In the genomic region with DNA sequence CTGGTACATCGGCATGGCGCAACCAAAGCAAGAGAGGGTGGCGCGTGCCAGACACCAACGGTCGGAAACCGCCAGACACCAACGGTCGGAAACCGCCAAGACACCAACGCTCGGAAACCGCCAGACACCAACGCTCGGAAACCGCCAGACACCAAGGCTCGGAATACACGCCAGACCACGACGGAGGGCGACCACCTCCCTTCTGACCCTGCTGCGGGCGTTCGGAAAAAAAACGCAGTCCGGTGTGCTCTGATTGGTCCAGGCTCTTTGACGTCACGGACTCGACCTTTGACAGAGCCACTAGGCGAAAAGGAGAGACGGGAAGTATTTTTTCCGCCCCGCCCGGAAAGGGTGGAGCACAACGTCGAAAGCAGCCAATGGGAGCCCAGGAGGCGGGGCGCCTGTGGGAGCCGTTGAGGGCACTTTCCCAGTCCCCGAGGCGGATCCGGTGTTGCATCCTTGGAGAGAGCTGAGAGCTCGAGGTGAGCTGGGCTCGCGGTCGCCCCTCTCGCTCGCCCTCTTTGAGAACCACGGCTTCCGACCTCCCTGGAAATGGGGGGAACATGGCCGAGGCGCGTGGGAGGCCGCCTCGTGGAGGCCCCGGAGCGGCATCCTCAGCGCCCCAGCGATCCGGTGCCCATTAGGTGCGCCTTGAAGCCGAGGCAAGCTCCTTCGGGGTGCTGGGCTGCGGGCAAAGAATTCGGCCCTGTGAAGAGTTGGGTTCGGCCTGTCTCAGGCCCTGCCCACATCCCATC, we compare ENCODE assay signal across 8 cellular contexts. TPM values are rescaled to one million over a fixed set of nuclear protein-coding genes. Genes with fewer than 3 reads are reported as not detected.
DNase-seq lines count a peak whose midpoint lies in the region; ATAC-seq and TF ChIP-seq lines count a peak whose summit lies in the region.
"Not testable (repeated sequence)": the region's sequence is repeated elsewhere in the genome, so short reads cannot be mapped to it uniquely, and the experiment has no call there.

No MANE protein-coding gene starts in this region.

- H3K9me3 Mint-ChIP-seq in activated T-helper 2 cell treated with anti-CD3 and anti-CD28 coated beads, Interferon-gamma antibody, Interleukin-2, Interleukin-4, amounts not matched to agents 10 μg/mL and 5 μg/mL and 100 μg/mL, durations not matched to agents 14 hours and 24 hours and 36 hours, result not testable (repeated sequence)

- intact Hi-C loops in activated T-helper 2 cell treated with anti-CD3 and anti-CD28 coated beads, Interferon-gamma antibody, Interleukin-2, Interleukin-4, amounts not matched to agents 10 μg/mL and 5 μg/mL and 100 μg/mL, durations not matched to agents 14 hours and 24 hours and 36 hours (cut with micrococcal nuclease), result not testable (repeated sequence)

- ATAC-seq in GM19324 (IDR thresholded peaks at IDR 0.05; ENCODE audit: low FRiP score, unreplicated experiment) (peak; percentile 91), HG03066 (IDR thresholded peaks at IDR 0.05; ENCODE audit: low read depth, unreplicated experiment) (peak; percentile 77)

- peak; percentile 84 for TF ChIP-seq POLR2A in Raji (IDR thresholded peaks at IDR 0.05; ENCODE audit: insufficient read depth, low read depth, low read length)

- peak; percentile 82 for DNase-seq in ACHN
- peak; percentile 90 for DNase-seq in activated T-helper 2 cell treated with anti-CD3 and anti-CD28 coated beads, Interferon-gamma antibody, Interleukin-2, Interleukin-4, amounts not matched to agents 10 μg/mL and 5 μg/mL and 100 μg/mL, durations not matched to agents 14 hours and 24 hours and 36 hours (ENCODE audit: low spot score)
- peak; percentile 74 for DNase-seq in fibroblast of gingiva (ENCODE audit: low read depth)
- peak; percentile 43 for DNase-seq in middle frontal gyrus (ENCODE audit: extremely low spot score, low spot score)
- peak; percentile 78 for DNase-seq in stimulated activated CD4-positive, alpha-beta T cell treated with anti-CD3 and anti-CD28 coated beads, Interleukin-4, amount 100 ng/mL, for 1 hour

- H3K27ac Mint-ChIP-seq in activated T-helper 2 cell treated with anti-CD3 and anti-CD28 coated beads, Interferon-gamma antibody, Interleukin-2, Interleukin-4, amounts not matched to agents 10 μg/mL and 5 μg/mL and 100 μg/mL, durations not matched to agents 14 hours and 24 hours and 36 hours, result peak overlapping the region; percentile 99

- peak overlapping the region; percentile 89 for H3K4me3 Mint-ChIP-seq in activated T-helper 2 cell treated with anti-CD3 and anti-CD28 coated beads, Interferon-gamma antibody, Interleukin-2, Interleukin-4, amounts not matched to agents 10 μg/mL and 5 μg/mL and 100 μg/mL, durations not matched to agents 14 hours and 24 hours and 36 hours (ENCODE audit: low read depth)

- H3K4me1 Mint-ChIP-seq in activated T-helper 2 cell treated with anti-CD3 and anti-CD28 coated beads, Interferon-gamma antibody, Interleukin-2, Interleukin-4, amounts not matched to agents 10 μg/mL and 5 μg/mL and 100 μg/mL, durations not matched to agents 14 hours and 24 hours and 36 hours (ENCODE audit: low read depth), result not testable (repeated sequence)

- in situ Hi-C loops in ACHN (cut with HindIII; ENCODE audit: low pct_ligation_motif_present, low pct_unique_long_range_greater_than_20kb, low sequenced_read_pairs), result not testable (repeated sequence)

- H3K27me3 Mint-ChIP-seq in activated T-helper 2 cell treated with anti-CD3 and anti-CD28 coated beads, Interferon-gamma antibody, Interleukin-2, Interleukin-4, amounts not matched to agents 10 μg/mL and 5 μg/mL and 100 μg/mL, durations not matched to agents 14 hours and 24 hours and 36 hours (ENCODE audit: low read depth), result not testable (repeated sequence)

- peaks cover 10% of the 10 kb centered on the region for H3K36me3 Mint-ChIP-seq in activated T-helper 2 cell treated with anti-CD3 and anti-CD28 coated beads, Interferon-gamma antibody, Interleukin-2, Interleukin-4, amounts not matched to agents 10 μg/mL and 5 μg/mL and 100 μg/mL, durations not matched to agents 14 hours and 24 hours and 36 hours (ENCODE audit: low read depth)

RNA-seq across cellular contexts. Expression of gene SPDYE8, which starts 23.7 kb away (rescaled TPM):
- not detected in 2 replicates for total RNA-seq in activated T-helper 2 cell treated with anti-CD3 and anti-CD28 coated beads, Interferon-gamma antibody, Interleukin-2, Interleukin-4, amounts not matched to agents 10 μg/mL and 5 μg/mL and 100 μg/mL, durations not matched to agents 14 hours and 24 hours and 36 hours

RNA-seq across cellular contexts. Expression of gene TRIM74, which starts 36.6 kb away (rescaled TPM):
- 0.43 and 0.69 TPM in 2 replicates for total RNA-seq in activated T-helper 2 cell treated with anti-CD3 and anti-CD28 coated beads, Interferon-gamma antibody, Interleukin-2, Interleukin-4, amounts not matched to agents 10 μg/mL and 5 μg/mL and 100 μg/mL, durations not matched to agents 14 hours and 24 hours and 36 hours

RNA-seq across cellular contexts. Expression of gene SPDYE11, which starts 51.8 kb away (rescaled TPM):
- not detected in 2 replicates for total RNA-seq in activated T-helper 2 cell treated with anti-CD3 and anti-CD28 coated beads, Interferon-gamma antibody, Interleukin-2, Interleukin-4, amounts not matched to agents 10 μg/mL and 5 μg/mL and 100 μg/mL, durations not matched to agents 14 hours and 24 hours and 36 hours

Comparison
In these comparisons a context has a peak if more than half of its experiments do, and no peak if none do; other contexts are left out.
1. Peak in every context shown above with its lines: DNase-seq and ATAC-seq.